8 cellular contexts compared by ENCODE assay signal in genomic region chr22:38202437-38203089, GRCh38. TPM values are rescaled to one million over a fixed set of nuclear protein-coding genes. Genes with fewer than 3 reads are reported as not detected.
DNase-seq lines count a peak whose midpoint lies in the region; ATAC-seq and TF ChIP-seq lines count a peak whose summit lies in the region.

No MANE protein-coding gene starts in this region.

- no peaks in the 10 kb centered on the region for H3K36me3 ChIP-seq in CD8-positive, alpha-beta T cell (ENCODE audit: insufficient read depth, low read length)

- no peak for TF ChIP-seq POLR2A in lower leg skin (IDR thresholded peaks at IDR 0.05)

- POLR2A ChIA-PET in CD8-positive, alpha-beta T cell (lab: Charles Lee), result interaction anchor here (1.5 to 1.7 kb wide), 2 partner anchors 21 to 479 kb away, joined by 3 to 13 read pairs; partner anchors contain the start of genes PLA2G6 and TOMM22

- 0 to 1% methylated on average over 20 to 42 of the region's 74 CpGs for WGBS in lower leg skin, 2 donors

- peak overlapping the region; percentile 89 for H3K4me3 ChIP-seq in CD8-positive, alpha-beta T cell (ENCODE audit: low read depth, low read length)
- H3K4me3 ChIP-seq in lower leg skin (ENCODE audit: low read depth, poor library complexity, severe bottlenecking), result peak overlapping the region; percentile 64

- peaks cover 32% of the 10 kb centered on the region for H3K4me1 Mint-ChIP-seq in CD8-positive, alpha-beta T cell (ENCODE audit: low read depth)

- H3K9me3 ChIP-seq in CD8-positive, alpha-beta T cell (ENCODE audit: low read length), result no peaks in the 10 kb centered on the region

- no peak for TF ChIP-seq CTCF in CD8-positive, alpha-beta T cell (IDR thresholded peaks at IDR 0.05)
- no peak for TF ChIP-seq CTCF in lower leg skin (IDR thresholded peaks at IDR 0.05)

- H3K36me3 Mint-ChIP-seq in CD8-positive, alpha-beta T cell, result peaks cover 2% of the 10 kb centered on the region

- CTCF ChIA-PET in CD8-positive, alpha-beta T cell (lab: Charles Lee), result interaction anchor here (2.2 kb wide), 1 partner anchor 12 kb away, joined by 6 read pairs; no protein-coding TSS in a partner anchor

- peak in 6 of 7 experiments; percentile 27 to 67 (median 51) for DNase-seq in CD8-positive, alpha-beta T cell
- DNase-seq in M059J (ENCODE audit: low read depth), result peak; percentile 67
- peak; percentile 35 to 55 for DNase-seq in activated CD4-positive, alpha-beta T cell treated with anti-CD3 and anti-CD28 coated beads for 4 hours
- peak; percentile 78 to 95 for DNase-seq in dermis microvascular lymphatic vessel endothelial cell (ENCODE audit: low read depth in 2 of 2)
- DNase-seq in lower leg skin (ENCODE audit: low spot score in 2 of 2), result peak; percentile 89 to 98
- DNase-seq in stimulated activated CD8-positive, alpha-beta memory T cell treated with anti-CD3 and anti-CD28 coated beads, Interleukin-12 subunit alpha, Interleukin-12 subunit beta, amount 100 ng/mL, for 24 hours (ENCODE audit: extremely low read depth), result peak; percentile 24
- DNase-seq in cerebellum (ENCODE audit: low spot score), result no peak

- no peaks in the 10 kb centered on the region for H3K9me3 Mint-ChIP-seq in CD8-positive, alpha-beta T cell

- intact Hi-C loops in CD8-positive, alpha-beta T cell (cut with DNase I, micrococcal nuclease), result loop anchor here (1.0 to 10.0 kb wide), 4 partner anchors 12 to 148 kb away; partner anchors contain the start of genes CSNK1E (in 2 of the 2) and PICK1 (in 1 of the 2)
- intact Hi-C loops in lower leg skin (cut with DNase I; ENCODE audit: low total_unique reads), result no loop called here

- peak overlapping the region; percentile 63 for H3K27ac ChIP-seq in CD8-positive, alpha-beta T cell (ENCODE audit: low read depth, low read length)

- no peaks in the 10 kb centered on the region for H3K27me3 Mint-ChIP-seq in CD8-positive, alpha-beta T cell (ENCODE audit: low read depth)

- no peaks in the 10 kb centered on the region for H3K27me3 ChIP-seq in CD8-positive, alpha-beta T cell (ENCODE audit: insufficient read depth, low read length)

- peak overlapping the region; percentile 85 for H3K27ac Mint-ChIP-seq in CD8-positive, alpha-beta T cell

- ATAC-seq in CD8-positive, alpha-beta T cell, result peak; percentile 25
- ATAC-seq in GM21515 (IDR thresholded peaks at IDR 0.05; ENCODE audit: unreplicated experiment), result peak; percentile 27

- peak overlapping the region; percentile 77 for H3K4me3 Mint-ChIP-seq in CD8-positive, alpha-beta T cell

- H3K4me1 ChIP-seq in CD8-positive, alpha-beta T cell (ENCODE audit: insufficient read depth, low read length), result peaks cover 30% of the 10 kb centered on the region

RNA-seq across cellular contexts. Expression of gene MAFF, which starts 0.8 kb away (rescaled TPM):
- total RNA-seq in CD8-positive, alpha-beta T cell, result 10 to 100 TPM; 87.6 to 91.2 TPM
- 9.1 and 13.5 TPM in 2 replicates for total RNA-seq in M059J (2014; rRNA removed; shearing (Covaris generic))
- total RNA-seq in dermis microvascular lymphatic vessel endothelial cell (34.9 and 122 TPM in 2 replicates), lower leg skin (100 to 1,000 TPM in 1 of 4 donors, 10 to 100 TPM in 3; 64.7 to 116 (median 82.0) TPM), cerebellum (5.2 TPM)

RNA-seq across cellular contexts. Expression of gene PLA2G6, which starts 20.9 kb away (rescaled TPM):
- 10 to 100 TPM; 35.4 to 44.4 TPM for total RNA-seq in CD8-positive, alpha-beta T cell
- total RNA-seq in M059J (2014; rRNA removed; shearing (Covaris generic)), result 0.96 TPM in 1 of 2 replicates, not detected in the other
- 1.5 and 3.5 TPM in 2 replicates for total RNA-seq in dermis microvascular lymphatic vessel endothelial cell
- total RNA-seq in lower leg skin, result 10 to 100 TPM; 46.0 to 88.4 (median 64.8) TPM
- total RNA-seq in cerebellum, result 19.9 TPM
